Comparison of ENCODE assay signal across 1 cellular context in the genomic region with DNA sequence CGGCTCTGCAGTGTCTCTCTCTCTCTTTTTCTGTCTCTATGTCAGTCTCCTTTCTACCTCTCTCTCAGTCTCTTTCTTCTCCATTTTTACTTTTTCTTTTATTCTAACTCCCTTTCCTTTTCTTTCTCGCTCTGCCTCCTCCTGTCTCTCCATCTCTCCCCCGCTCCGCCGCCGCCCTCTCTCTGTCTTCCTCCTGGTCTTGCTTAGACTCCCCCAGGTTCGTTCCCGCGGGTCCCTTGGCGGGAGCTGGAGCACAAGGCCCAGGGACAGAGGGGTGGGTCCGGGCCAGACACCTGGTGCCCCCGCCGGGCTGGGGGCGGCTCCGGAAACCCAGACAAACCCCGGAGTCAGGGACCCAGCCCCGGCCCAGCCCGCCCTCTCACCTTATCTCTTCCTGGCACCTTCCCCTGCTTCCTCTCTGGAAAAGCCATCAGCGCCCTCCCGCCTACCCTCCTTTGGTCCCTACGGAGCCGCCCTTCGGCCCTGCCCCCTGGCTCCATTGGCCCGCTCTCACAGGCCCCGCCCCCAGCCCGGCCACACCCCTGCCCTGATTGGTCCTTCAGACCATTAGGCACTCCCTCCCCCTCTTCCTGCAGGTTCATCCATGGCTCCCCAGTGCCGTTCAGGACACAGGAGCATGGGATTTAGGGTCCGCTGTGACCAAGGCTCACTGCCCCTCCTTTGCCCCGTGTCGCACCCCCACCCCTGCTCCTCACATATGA.
TF ChIP-seq lines count a peak whose summit lies in the region.

No MANE protein-coding gene starts in this region.

TF ChIP-seq in K562, 482 proteins besides CTCF, POLR2A, EP300 and RAD21 (continued from another document and continues in another):
- TF ChIP-seq ZBTB7A (IDR thresholded peaks at IDR 0.05; ENCODE audit: borderline replicate concordance, control insufficient read depth, low read depth, low read length) (peak; percentile 90; the same call in 1 of the 2 replicates), CC2D1A (IDR thresholded peaks at IDR 0.05) (peak; percentile 52; the same call in 1 of the 2 replicates), TRIM24 (IDR thresholded peaks at IDR 0.05) (peak in 1 of 2 experiments; percentile 25; a peak in 1 of 4 replicates), CXXC5 (CRISPR knock-in tag; IDR thresholded peaks at IDR 0.05) (peak; percentile 44; the same call in 1 of the 2 replicates), MECOM (CRISPR knock-in tag; IDR thresholded peaks at IDR 0.05) (no peak), NR2C1 (IDR thresholded peaks at IDR 0.05) (peak; percentile 22; the same call in 1 of the 2 replicates), NR2C1 (tag; IDR thresholded peaks at IDR 0.05) (no peak), TAF1 (IDR thresholded peaks at IDR 0.05; ENCODE audit: control insufficient read depth, extremely low read depth, insufficient read depth, low read length, severe bottlenecking) (no peak), ELF4 (CRISPR knock-in tag; IDR thresholded peaks at IDR 0.05) (0 out of 2 replicates have a peak, but pooled peaks have one; percentile 37), KDM5B (IDR thresholded peaks at IDR 0.05; ENCODE audit: insufficient replicate concordance, low read depth, low read length) (no peak), ZBTB1 (CRISPR knock-in tag; IDR thresholded peaks at IDR 0.05; ENCODE audit: borderline replicate concordance, low read depth) (no peak), SUPT5H (IDR thresholded peaks at IDR 0.05) (peak; percentile 39; the same call in 1 of the 2 replicates), ZNF253 (CRISPR knock-in tag; conservative IDR thresholded peaks at IDR 0.05) (no peak), KLF16 (IDR thresholded peaks at IDR 0.05) (peak; percentile 75; the same call in 1 of the 2 replicates), FOXP1 (CRISPR knock-in tag; IDR thresholded peaks at IDR 0.05) (no peak), PHF21A (IDR thresholded peaks at IDR 0.05; ENCODE audit: borderline replicate concordance, low read depth) (peak; percentile 65; the same call in 1 of the 2 replicates), TBP (optimal IDR thresholded peaks at IDR 0.05; ENCODE audit: low read depth, low read length) (peak; percentile 16), MTA1 (IDR thresholded peaks at IDR 0.05; ENCODE audit: borderline replicate concordance) (peak; percentile 76), PCBP1 (IDR thresholded peaks at IDR 0.05; ENCODE audit: low read depth, low read length, poor library complexity, severe bottlenecking) (peak; percentile 83), RBFOX2 (IDR thresholded peaks at IDR 0.05; ENCODE audit: low read depth, low read length) (peak; percentile 75), POLR2B (IDR thresholded peaks at IDR 0.05; ENCODE audit: low read depth, partially characterized antibody) (peak; percentile 35), PHF8 (IDR thresholded peaks at IDR 0.05; ENCODE audit: borderline replicate concordance, low read length) (peak; percentile 17; the same call in 1 of the 2 replicates), MYBL2 (IDR thresholded peaks at IDR 0.05; ENCODE audit: low read depth) (no peak), MYBL2 (CRISPR knock-in tag; IDR thresholded peaks at IDR 0.05; ENCODE audit: borderline replicate concordance) (no peak), CBX3 (IDR thresholded peaks at IDR 0.05; ENCODE audit: borderline replicate concordance in 1 of 2, low read length in 2 of 2) (0 out of 3 replicates have a peak, but pooled peaks of 1 of the 2 experiments have one; percentile 32), NCOR1 (IDR thresholded peaks at IDR 0.05) (peak; percentile 83), RBM25 (IDR thresholded peaks at IDR 0.05; ENCODE audit: low read depth, low read length, severe bottlenecking) (peak; percentile 75), YY1 (IDR thresholded peaks at IDR 0.05; ENCODE audit: borderline replicate concordance in 1 of 3, control insufficient read depth in 1 of 3, extremely low read depth in 1 of 3, insufficient read depth in 3 of 3, insufficient read length in 1 of 3, insufficient replicate concordance in 2 of 3, low read depth in 1 of 3, low read length in 2 of 3) (peak in 1 of 3 experiments; percentile 6), LCOR (CRISPR knock-in tag; IDR thresholded peaks at IDR 0.05) (peak; percentile 84; the same call in 1 of the 2 replicates), POLR2AphosphoS5 (IDR thresholded peaks at IDR 0.05; ENCODE audit: control insufficient read depth, insufficient read depth, low read depth, low read length) (0 out of 2 replicates have a peak, but pooled peaks have one; percentile 13)
- TF ChIP-seq, protein P1, sequence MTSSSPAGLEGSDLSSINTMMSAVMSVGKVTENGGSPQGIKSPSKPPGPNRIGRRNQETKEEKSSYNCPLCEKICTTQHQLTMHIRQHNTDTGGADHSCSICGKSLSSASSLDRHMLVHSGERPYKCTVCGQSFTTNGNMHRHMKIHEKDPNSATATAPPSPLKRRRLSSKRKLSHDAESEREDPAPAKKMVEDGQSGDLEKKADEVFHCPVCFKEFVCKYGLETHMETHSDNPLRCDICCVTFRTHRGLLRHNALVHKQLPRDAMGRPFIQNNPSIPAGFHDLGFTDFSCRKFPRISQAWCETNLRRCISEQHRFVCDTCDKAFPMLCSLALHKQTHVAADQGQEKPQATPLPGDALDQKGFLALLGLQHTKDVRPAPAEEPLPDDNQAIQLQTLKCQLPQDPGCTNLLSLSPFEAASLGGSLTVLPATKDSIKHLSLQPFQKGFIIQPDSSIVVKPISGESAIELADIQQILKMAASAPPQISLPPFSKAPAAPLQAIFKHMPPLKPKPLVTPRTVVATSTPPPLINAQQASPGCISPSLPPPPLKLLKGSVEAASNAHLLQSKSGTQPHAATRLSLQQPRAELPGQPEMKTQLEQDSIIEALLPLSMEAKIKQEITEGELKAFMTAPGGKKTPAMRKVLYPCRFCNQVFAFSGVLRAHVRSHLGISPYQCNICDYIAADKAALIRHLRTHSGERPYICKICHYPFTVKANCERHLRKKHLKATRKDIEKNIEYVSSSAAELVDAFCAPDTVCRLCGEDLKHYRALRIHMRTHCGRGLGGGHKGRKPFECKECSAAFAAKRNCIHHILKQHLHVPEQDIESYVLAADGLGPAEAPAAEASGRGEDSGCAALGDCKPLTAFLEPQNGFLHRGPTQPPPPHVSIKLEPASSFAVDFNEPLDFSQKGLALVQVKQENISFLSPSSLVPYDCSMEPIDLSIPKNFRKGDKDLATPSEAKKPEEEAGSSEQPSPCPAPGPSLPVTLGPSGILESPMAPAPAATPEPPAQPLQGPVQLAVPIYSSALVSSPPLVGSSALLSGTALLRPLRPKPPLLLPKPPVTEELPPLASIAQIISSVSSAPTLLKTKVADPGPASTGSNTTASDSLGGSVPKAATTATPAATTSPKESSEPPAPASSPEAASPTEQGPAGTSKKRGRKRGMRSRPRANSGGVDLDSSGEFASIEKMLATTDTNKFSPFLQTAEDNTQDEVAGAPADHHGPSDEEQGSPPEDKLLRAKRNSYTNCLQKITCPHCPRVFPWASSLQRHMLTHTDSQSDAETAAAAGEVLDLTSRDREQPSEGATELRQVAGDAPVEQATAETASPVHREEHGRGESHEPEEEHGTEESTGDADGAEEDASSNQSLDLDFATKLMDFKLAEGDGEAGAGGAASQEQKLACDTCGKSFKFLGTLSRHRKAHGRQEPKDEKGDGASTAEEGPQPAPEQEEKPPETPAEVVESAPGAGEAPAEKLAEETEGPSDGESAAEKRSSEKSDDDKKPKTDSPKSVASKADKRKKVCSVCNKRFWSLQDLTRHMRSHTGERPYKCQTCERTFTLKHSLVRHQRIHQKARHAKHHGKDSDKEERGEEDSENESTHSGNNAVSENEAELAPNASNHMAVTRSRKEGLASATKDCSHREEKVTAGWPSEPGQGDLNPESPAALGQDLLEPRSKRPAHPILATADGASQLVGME (CRISPR knock-in tag; IDR thresholded peaks at IDR 0.05) = no peak
- TF ChIP-seq, protein P2, sequence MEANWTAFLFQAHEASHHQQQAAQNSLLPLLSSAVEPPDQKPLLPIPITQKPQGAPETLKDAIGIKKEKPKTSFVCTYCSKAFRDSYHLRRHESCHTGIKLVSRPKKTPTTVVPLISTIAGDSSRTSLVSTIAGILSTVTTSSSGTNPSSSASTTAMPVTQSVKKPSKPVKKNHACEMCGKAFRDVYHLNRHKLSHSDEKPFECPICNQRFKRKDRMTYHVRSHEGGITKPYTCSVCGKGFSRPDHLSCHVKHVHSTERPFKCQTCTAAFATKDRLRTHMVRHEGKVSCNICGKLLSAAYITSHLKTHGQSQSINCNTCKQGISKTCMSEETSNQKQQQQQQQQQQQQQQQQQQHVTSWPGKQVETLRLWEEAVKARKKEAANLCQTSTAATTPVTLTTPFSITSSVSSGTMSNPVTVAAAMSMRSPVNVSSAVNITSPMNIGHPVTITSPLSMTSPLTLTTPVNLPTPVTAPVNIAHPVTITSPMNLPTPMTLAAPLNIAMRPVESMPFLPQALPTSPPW (CRISPR knock-in tag; IDR thresholded peaks at IDR 0.05) = peak; percentile 74
- TF ChIP-seq, protein P3, sequence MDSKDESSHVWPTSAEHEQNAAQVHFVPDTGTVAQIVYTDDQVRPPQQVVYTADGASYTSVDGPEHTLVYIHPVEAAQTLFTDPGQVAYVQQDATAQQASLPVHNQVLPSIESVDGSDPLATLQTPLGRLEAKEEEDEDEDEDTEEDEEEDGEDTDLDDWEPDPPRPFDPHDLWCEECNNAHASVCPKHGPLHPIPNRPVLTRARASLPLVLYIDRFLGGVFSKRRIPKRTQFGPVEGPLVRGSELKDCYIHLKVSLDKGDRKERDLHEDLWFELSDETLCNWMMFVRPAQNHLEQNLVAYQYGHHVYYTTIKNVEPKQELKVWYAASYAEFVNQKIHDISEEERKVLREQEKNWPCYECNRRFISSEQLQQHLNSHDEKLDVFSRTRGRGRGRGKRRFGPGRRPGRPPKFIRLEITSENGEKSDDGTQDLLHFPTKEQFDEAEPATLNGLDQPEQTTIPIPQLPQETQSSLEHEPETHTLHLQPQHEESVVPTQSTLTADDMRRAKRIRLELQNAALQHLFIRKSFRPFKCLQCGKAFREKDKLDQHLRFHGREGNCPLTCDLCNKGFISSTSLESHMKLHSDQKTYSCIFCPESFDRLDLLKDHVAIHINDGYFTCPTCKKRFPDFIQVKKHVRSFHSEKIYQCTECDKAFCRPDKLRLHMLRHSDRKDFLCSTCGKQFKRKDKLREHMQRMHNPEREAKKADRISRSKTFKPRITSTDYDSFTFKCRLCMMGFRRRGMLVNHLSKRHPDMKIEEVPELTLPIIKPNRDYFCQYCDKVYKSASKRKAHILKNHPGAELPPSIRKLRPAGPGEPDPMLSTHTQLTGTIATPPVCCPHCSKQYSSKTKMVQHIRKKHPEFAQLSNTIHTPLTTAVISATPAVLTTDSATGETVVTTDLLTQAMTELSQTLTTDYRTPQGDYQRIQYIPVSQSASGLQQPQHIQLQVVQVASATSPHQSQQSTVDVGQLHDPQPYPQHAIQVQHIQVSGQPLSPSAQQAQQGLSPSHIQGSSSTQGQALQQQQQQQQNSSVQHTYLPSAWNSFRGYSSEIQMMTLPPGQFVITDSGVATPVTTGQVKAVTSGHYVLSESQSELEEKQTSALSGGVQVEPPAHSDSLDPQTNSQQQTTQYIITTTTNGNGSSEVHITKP (IDR thresholded peaks at IDR 0.05; ENCODE audit: partially characterized antibody) = peak; percentile 90
- TF ChIP-seq, protein P4, sequence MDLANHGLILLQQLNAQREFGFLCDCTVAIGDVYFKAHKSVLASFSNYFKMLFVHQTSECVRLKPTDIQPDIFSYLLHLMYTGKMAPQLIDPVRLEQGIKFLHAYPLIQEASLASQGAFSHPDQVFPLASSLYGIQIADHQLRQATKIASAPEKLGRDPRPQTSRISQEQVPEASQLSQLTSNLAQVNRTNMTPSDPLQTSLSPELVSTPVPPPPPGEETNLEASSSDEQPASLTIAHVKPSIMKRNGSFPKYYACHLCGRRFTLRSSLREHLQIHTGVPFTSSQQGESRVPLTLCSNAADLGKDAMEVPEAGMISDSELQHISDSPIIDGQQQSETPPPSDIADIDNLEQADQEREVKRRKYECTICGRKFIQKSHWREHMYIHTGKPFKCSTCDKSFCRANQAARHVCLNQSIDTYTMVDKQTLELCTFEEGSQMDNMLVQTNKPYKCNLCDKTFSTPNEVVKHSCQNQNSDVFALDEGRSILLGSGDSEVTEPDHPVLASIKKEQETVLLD (IDR thresholded peaks at IDR 0.05) = peak; percentile 73; the same call in 1 of the 2 replicates
- TF ChIP-seq, protein P5, sequence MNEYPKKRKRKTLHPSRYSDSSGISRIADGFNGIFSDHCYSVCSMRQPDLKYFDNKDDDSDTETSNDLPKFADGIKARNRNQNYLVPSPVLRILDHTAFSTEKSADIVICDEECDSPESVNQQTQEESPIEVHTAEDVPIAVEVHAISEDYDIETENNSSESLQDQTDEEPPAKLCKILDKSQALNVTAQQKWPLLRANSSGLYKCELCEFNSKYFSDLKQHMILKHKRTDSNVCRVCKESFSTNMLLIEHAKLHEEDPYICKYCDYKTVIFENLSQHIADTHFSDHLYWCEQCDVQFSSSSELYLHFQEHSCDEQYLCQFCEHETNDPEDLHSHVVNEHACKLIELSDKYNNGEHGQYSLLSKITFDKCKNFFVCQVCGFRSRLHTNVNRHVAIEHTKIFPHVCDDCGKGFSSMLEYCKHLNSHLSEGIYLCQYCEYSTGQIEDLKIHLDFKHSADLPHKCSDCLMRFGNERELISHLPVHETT (CRISPR knock-in tag; conservative IDR thresholded peaks at IDR 0.05 in 1 of 2, IDR thresholded peaks at IDR 0.05 in 1 of 2) = 0 out of 4 replicates have a peak, but pooled peaks of 1 of the 2 experiments have one; percentile 53
